In the genomic region with DNA sequence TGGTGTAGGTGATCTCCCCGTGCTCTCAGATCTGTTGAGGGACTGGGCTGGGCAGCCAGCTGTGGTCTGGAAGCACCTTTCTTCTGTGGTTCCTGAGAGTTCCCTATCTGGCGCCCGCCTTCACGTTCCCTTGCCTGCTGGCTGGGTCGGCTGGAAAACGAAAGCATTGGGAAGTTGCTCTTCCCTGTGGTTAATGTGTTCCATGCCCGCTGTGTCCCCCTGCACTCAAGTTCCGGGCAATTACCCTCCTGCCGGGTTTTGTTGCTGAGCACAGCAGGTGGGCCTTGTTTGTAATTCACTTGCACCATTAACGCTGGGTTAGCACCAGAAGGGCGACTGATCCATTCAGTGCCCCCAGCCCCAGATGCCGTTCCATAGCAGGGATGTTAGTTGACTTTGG, we compare ENCODE assay signal across 14 cellular contexts.
DNase-seq lines count a peak whose midpoint lies in the region; ATAC-seq, FAIRE-seq and TF ChIP-seq lines count a peak whose summit lies in the region.
"Had no signal": no experiment of that assay in that cellular context is flagged by ENCODE, and none has a peak within 500 bp of the region (broad histone marks: within the 10 kb centered on the region; RNA-seq: fewer than 3 reads in every experiment).

No MANE protein-coding gene starts in this region.

- H3K4me3 ChIP-seq in SK-N-MC (peak overlapping the region; percentile 17; the same call in 1 of the 2 replicates), kidney (ENCODE audit: low read length in 2 of 2) (peak overlapping the region; percentile 3 to 65), ascending aorta (no peak overlapping the region), Peyer's patch (no peak overlapping the region)
- H3K4me3 ChIP-seq: right lobe of liver had no signal

- H3K27me3 ChIP-seq in ascending aorta = no peaks in the 10 kb centered on the region
- no peaks in the 10 kb centered on the region for H3K27me3 ChIP-seq in Peyer's patch
- H3K27me3 ChIP-seq: right lobe of liver had no signal

- H3K27ac ChIP-seq in SK-N-MC (no peak overlapping the region), kidney (ENCODE audit: low read depth in 2 of 2, low read length in 2 of 2) (no peak overlapping the region), ascending aorta (no peak overlapping the region), Peyer's patch (no peak overlapping the region)
- H3K27ac ChIP-seq: right lobe of liver had no signal

- H3K9ac ChIP-seq in SK-N-MC (ENCODE audit: insufficient read length) (no peak overlapping the region), kidney (ENCODE audit: low read length in 2 of 2) (no peak overlapping the region)

- peak; percentile 40 for DNase-seq in AG20443 (ENCODE audit: low spot score)
- DNase-seq in NCI-H128 (lab: John Stamatoyannopoulos, UW; ENCODE audit: unreplicated experiment) = peak; percentile 54
- DNase-seq in SK-N-MC (ENCODE audit: low read depth, low spot score) = no peak
- DNase-seq in kidney = no peak
- DNase-seq in RCC 7860 (ENCODE audit: low spot score) = no peak
- DNase-seq in ascending aorta (ENCODE audit: low spot score in 2 of 2) = no peak
- no peak for DNase-seq in Peyer's patch
- DNase-seq: effector CD4-positive, alpha-beta T cell; GF-D8; head of caudate nucleus; midbrain; right lobe of liver had no signal

- no peak for TF ChIP-seq POLR2A in Peyer's patch (IDR thresholded peaks at IDR 0.05)

- FAIRE-seq in kidney (lab: Jason Lieb, UNC) = no peak
- no peak for FAIRE-seq in RCC 7860 (lab: Jason Lieb, UNC)
- FAIRE-seq: urothelium cell line had no signal

- no peak for ATAC-seq in HG03439 (IDR thresholded peaks at IDR 0.05; ENCODE audit: unreplicated experiment)
- ATAC-seq: right lobe of liver had no signal

- H3K36me3 ChIP-seq in SK-N-MC (ENCODE audit: insufficient read depth, low read length) = no peaks in the 10 kb centered on the region
- H3K36me3 ChIP-seq in kidney (ENCODE audit: control insufficient read depth in 1 of 2, insufficient read depth in 2 of 2, low read length in 2 of 2) = no peaks in the 10 kb centered on the region
- no peaks in the 10 kb centered on the region for H3K36me3 ChIP-seq in ascending aorta
- no peaks in the 10 kb centered on the region for H3K36me3 ChIP-seq in Peyer's patch
- H3K36me3 ChIP-seq: right lobe of liver had no signal

- intact Hi-C loops in kidney (cut with DNase I) (no loop called here), ascending aorta (cut with DNase I) (no loop called here)

- TF ChIP-seq CTCF in kidney (IDR thresholded peaks at IDR 0.05; ENCODE audit: borderline replicate concordance, extremely low read depth, insufficient read depth) (no peak), ascending aorta (IDR thresholded peaks at IDR 0.05) (no peak), Peyer's patch (IDR thresholded peaks at IDR 0.05) (no peak)

- H3K9me3 ChIP-seq in SK-N-MC (ENCODE audit: low read depth, low read length) (no peaks in the 10 kb centered on the region), kidney (ENCODE audit: control insufficient read depth in 1 of 2, low read length in 2 of 2) (no peaks in the 10 kb centered on the region), ascending aorta (no peaks in the 10 kb centered on the region), Peyer's patch (no peaks in the 10 kb centered on the region)
- H3K9me3 ChIP-seq: right lobe of liver had no signal

- H3K4me1 ChIP-seq in kidney (ENCODE audit: control insufficient read depth in 1 of 2, insufficient read depth in 1 of 2, low read depth in 1 of 2, low read length in 2 of 2) (peaks cover 0 to 4% of the 10 kb centered on the region in 2 donors), ascending aorta (no peaks in the 10 kb centered on the region), Peyer's patch (no peaks in the 10 kb centered on the region)
- H3K4me1 ChIP-seq: right lobe of liver had no signal

Comparison
In these comparisons a context has a peak if more than half of its experiments do, and no peak if none do; other contexts are left out.
1. DNase-seq: peak in AG20443 (single experiment) and NCI-H128 (single experiment); none in SK-N-MC (single experiment), kidney (single experiment), RCC 7860 (single experiment), ascending aorta (0 of 2) and Peyer's patch (0 of 3).
2. H3K4me3 ChIP-seq: peak in SK-N-MC (single experiment) and kidney (2 of 2); none in ascending aorta (0 of 2) and Peyer's patch (0 of 4).